In the genomic region with DNA sequence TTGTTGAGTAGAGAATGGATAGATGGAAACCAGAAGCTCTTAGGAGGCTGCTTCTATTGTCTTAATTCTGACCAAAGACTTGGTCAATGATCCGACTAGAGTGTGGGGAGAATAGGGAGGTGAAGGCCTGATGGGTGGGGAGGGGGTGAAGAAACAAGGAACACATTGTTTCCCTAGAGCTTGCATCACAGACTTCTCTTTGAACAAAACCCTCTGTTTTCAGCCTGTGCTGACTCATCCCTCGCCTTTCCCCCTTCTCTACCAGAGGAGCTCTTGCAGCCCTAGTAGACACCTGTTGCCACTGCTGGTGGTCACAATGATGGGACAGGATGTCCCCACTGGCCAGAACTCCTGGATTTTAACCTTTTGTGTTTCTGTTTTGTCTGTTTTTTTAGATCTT, we compare ENCODE assay signal across 19 cellular contexts. TPM values are rescaled to one million over a fixed set of nuclear protein-coding genes. Genes with fewer than 3 reads are reported as not detected.
DNase-seq lines count a peak whose midpoint lies in the region; ATAC-seq and TF ChIP-seq lines count a peak whose summit lies in the region.
"Had no signal": no experiment of that assay in that cellular context is flagged by ENCODE, and none has a peak within 500 bp of the region (broad histone marks: within the 10 kb centered on the region; RNA-seq: fewer than 3 reads in every experiment).

No MANE protein-coding gene starts in this region.

- no peak for ATAC-seq in HG02610 (IDR thresholded peaks at IDR 0.05; ENCODE audit: unreplicated experiment)
- ATAC-seq: gastroesophageal sphincter, left colon had no signal

- no peaks in the 10 kb centered on the region for H3K36me3 ChIP-seq in testis (ENCODE audit: low read depth, missing control alignments)
- H3K36me3 ChIP-seq: gastroesophageal sphincter, tibial nerve, WERI-Rb-1 had no signal

- WGBS in testis, 2 donors: 57 to 67% methylated on average over 2 of the region's 2 CpGs

- no peak for TF ChIP-seq POLR2A in testis (IDR thresholded peaks at IDR 0.05)

- intact Hi-C loops in testis (cut with DNase I; ENCODE audit: low total_unique reads): no loop called here

- no peaks in the 10 kb centered on the region for H3K27me3 ChIP-seq in testis

- TF ChIP-seq CTCF in testis (IDR thresholded peaks at IDR 0.05): no peak

- DNase-seq in DMS53 (lab: John Stamatoyannopoulos, UW): peak; percentile 46
- DNase-seq in DMS53 treated with DMSO at 0.1 percent for 48 hours (lab: John Stamatoyannopoulos, UW; ENCODE audit: unreplicated experiment): no peak
- DNase-seq in SW480 (ENCODE audit: low spot score): peak; percentile 96
- DNase-seq in hypothalamus (lab: John Stamatoyannopoulos, UW): peak in 38 of 51 donors; percentile 2 to 87 (median 46)
- DNase-seq in testis: peak; percentile 34
- DNase-seq in OCI-M2 (lab: John Stamatoyannopoulos, UW; ENCODE audit: unreplicated experiment): no peak
- DNase-seq in NCI-H2171 treated with DMSO at 0.1 percent for 48 hours (lab: John Stamatoyannopoulos, UW): no peak
- DNase-seq: activated T-cell treated with anti-CD3 and anti-CD28 coated beads for 4 hours, amniotic stem cell, GOT3, left colon, NCI-H1436 treated with DMSO at 0.1 percent for 48 hours, nephron progenitor cell, small intestine, WERI-Rb-1 had no signal

- H3K4me1 ChIP-seq in testis: no peaks in the 10 kb centered on the region
- H3K4me1 ChIP-seq: gastroesophageal sphincter had no signal

- H3K4me3 ChIP-seq in testis: no peak overlapping the region
- H3K4me3 ChIP-seq: gastroesophageal sphincter, tibial nerve had no signal

- no peaks in the 10 kb centered on the region for H3K9me3 ChIP-seq in testis
- H3K9me3 ChIP-seq: gastroesophageal sphincter, tibial nerve had no signal

- no peak overlapping the region for H3K27ac ChIP-seq in testis
- H3K27ac ChIP-seq: 22Rv1, gastroesophageal sphincter, tibial nerve, WERI-Rb-1 had no signal

RNA-seq across cellular contexts. Expression of a gene that starts 46.8 kb away (rescaled TPM):
- not detected for total RNA-seq in testis
- polyA plus RNA-seq in testis (ENCODE audit: insufficient read depth, low read depth, low replicate concordance): not detected
- total RNA-seq: left colon, tibial nerve had no signal
- polyA plus RNA-seq: small intestine had no signal

Comparison
In these comparisons a context has a peak if more than half of its experiments do, and no peak if none do; other contexts are left out.
1. DNase-seq: peak in DMS53 (single experiment), SW480 (single experiment), hypothalamus (38 of 51) and testis (single experiment); none in DMS53 treated with DMSO at 0.1 percent for 48 hours (single experiment), OCI-M2 (single experiment) and NCI-H2171 treated with DMSO at 0.1 percent for 48 hours (single experiment).